In the genomic region with DNA sequence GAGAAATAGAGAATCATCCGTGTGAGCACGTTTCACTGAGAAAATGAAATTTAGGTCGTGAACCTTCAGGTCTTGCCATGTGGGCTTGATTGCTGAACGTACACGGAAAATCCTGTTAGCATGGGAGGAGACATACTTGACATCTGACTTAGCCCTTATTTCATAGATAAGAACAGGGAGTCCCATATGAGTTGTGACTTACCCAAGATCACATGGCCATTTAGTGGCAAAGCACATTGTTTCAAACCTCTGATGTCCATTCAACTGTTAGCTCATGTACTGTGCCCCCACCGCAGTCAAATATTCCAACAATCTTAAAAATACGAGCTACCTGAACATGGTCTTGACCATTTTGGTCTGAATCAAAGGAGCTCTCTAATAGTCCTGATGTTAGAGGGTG, we compare ENCODE assay signal across 6 cellular contexts.
"Had no signal": no experiment of that assay in that cellular context is flagged by ENCODE, and none has a peak within 500 bp of the region (broad histone marks: within the 10 kb centered on the region; RNA-seq: fewer than 3 reads in every experiment).

No MANE protein-coding gene starts in this region.

- H3K4me3 ChIP-seq: K562 had no signal

- FAIRE-seq: HepG2, K562 had no signal

- H3K27ac ChIP-seq: HL-60 had no signal

- DNase-seq: IMR-90, KBM-7, KG1 had no signal
